ENCODE assay signal across 12 cellular contexts in the genomic region with DNA sequence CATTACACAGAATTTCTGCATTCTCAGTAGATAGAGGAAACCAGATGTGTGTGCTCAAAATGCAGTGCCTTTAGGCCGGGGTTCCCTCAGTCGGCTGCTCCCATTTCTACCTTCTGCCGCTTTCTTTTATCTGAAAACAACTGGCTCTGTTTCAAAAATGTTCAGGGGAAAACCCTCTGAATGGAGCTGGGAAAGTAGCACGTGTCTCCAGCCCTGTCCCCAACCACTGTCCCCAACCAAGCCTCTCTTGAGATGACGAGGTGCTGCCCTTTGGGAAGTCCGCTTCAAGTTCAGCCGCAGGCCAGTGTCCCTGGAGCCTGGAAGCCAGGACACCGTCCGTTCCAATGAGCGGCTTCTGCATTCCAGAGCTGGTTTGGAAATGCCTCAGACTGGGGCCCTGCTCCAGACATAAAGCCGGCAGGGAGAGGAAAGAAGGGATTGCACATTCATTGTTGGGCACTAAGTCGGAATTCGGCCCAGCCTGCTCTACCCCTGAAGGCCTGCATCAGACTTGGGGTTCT.
DNase-seq lines count a peak whose midpoint lies in the region; ATAC-seq and TF ChIP-seq lines count a peak whose summit lies in the region.
"Had no signal": no experiment of that assay in that cellular context is flagged by ENCODE, and none has a peak within 500 bp of the region (broad histone marks: within the 10 kb centered on the region; RNA-seq: fewer than 3 reads in every experiment).

No MANE protein-coding gene starts in this region.

- POLR2A ChIA-PET in AG04450 (lab: Yijun Ruan, JAX) = interaction anchor here (0.7 kb wide), 1 partner anchor 245 kb away, joined by 3 read pairs; no protein-coding TSS in a partner anchor

- peaks cover 46% of the 10 kb centered on the region for H3K4me1 Mint-ChIP-seq in osteocyte (ENCODE audit: unreplicated experiment)
- H3K4me1 Mint-ChIP-seq: CD4-positive, CD25-positive, alpha-beta regulatory T cell had no signal

- no peaks in the 10 kb centered on the region for H3K27me3 Mint-ChIP-seq in osteocyte (ENCODE audit: unreplicated experiment)
- H3K27me3 Mint-ChIP-seq: CD4-positive, CD25-positive, alpha-beta regulatory T cell had no signal

- H3K4me1 ChIP-seq in SJSA1 (replicated peaks) = peaks cover 32% of the 10 kb centered on the region

- H3K27me3 ChIP-seq in AG04450 (ENCODE audit: control insufficient read depth, insufficient read depth, low read length) (no peaks in the 10 kb centered on the region), SJSA1 (replicated peaks) (no peaks in the 10 kb centered on the region)

- H3K36me3 ChIP-seq in SJSA1 = peaks cover 11% of the 10 kb centered on the region

- CTCF ChIA-PET in AG04450 (lab: Charles Lee) = no interaction called here

- H3K9me3 ChIP-seq in AG04450 (ENCODE audit: control insufficient read depth, insufficient read depth, low read length) (peaks cover 8% of the 10 kb centered on the region; the same call in 1 of the 2 replicates), SJSA1 (replicated peaks) (no peaks in the 10 kb centered on the region)

- H3K9me3 Mint-ChIP-seq in osteocyte (ENCODE audit: unreplicated experiment) = no peaks in the 10 kb centered on the region
- H3K9me3 Mint-ChIP-seq: activated T-cell treated with anti-CD3 and anti-CD28 coated beads, Interleukin-2, amount 50 U/mL, for 72 hours had no signal

- TF ChIP-seq CTCF in AG04450 (IDR thresholded peaks at IDR 0.05; ENCODE audit: low read depth, low read length) (no peak), foreskin fibroblast (IDR thresholded peaks at IDR 0.05; ENCODE audit: low read depth, low read length) (no peak), osteocyte (IDR thresholded peaks at IDR 0.05) (no peak), GM20000 (IDR thresholded peaks at IDR 0.05; ENCODE audit: extremely low read depth, missing control alignments) (no peak)

- peak overlapping the region; percentile 82 for H3K27ac ChIP-seq in AG04450 (ENCODE audit: low read depth, low read length)
- H3K27ac ChIP-seq in SJSA1 = peak overlapping the region; percentile 62

- peak overlapping the region; percentile 57 for H3K27ac Mint-ChIP-seq in osteocyte (ENCODE audit: unreplicated experiment)
- H3K27ac Mint-ChIP-seq: activated T-cell treated with anti-CD3 and anti-CD28 coated beads, Interleukin-2, amount 50 U/mL, for 72 hours had no signal

- ATAC-seq in GM21447 (IDR thresholded peaks at IDR 0.05; ENCODE audit: unreplicated experiment) = no peak
- ATAC-seq in HG03469 (IDR thresholded peaks at IDR 0.05; ENCODE audit: unreplicated experiment) = no peak
- ATAC-seq: activated T-cell treated with anti-CD3 and anti-CD28 coated beads, Interleukin-2, amount 50 U/mL, for 72 hours; GM12878 had no signal

- no peak overlapping the region for H3K4me3 Mint-ChIP-seq in osteocyte (ENCODE audit: unreplicated experiment)
- H3K4me3 Mint-ChIP-seq: activated T-cell treated with anti-CD3 and anti-CD28 coated beads, Interleukin-2, amount 50 U/mL, for 72 hours; CD4-positive, CD25-positive, alpha-beta regulatory T cell had no signal

- H3K4me3 ChIP-seq in AG04450 (ENCODE audit: low read depth, low read length) (no peak overlapping the region), SJSA1 (no peak overlapping the region), foreskin fibroblast (ENCODE audit: low read depth in 1 of 2, low read length in 2 of 2) (peak overlapping the region; percentile 1)
- H3K4me3 ChIP-seq: GM12878 had no signal

- peak; percentile 41 for DNase-seq in AG04450 (ENCODE audit: low read depth, low spot score)
- DNase-seq in SJSA1 (ENCODE audit: low read depth in 1 of 2, low spot score in 2 of 2) = peak; percentile 81 to 88
- peak; percentile 87 to 93 for DNase-seq in foreskin fibroblast
- no peak for DNase-seq in osteocyte (ENCODE audit: extremely low spot score, unreplicated experiment)
- no peak for DNase-seq in GM20000 (ENCODE audit: low spot score)
- DNase-seq in H4 (ENCODE audit: low spot score) = no peak
- DNase-seq: activated T-cell treated with anti-CD3 and anti-CD28 coated beads, Interleukin-2, amount 50 U/mL, for 72 hours; CD4-positive, CD25-positive, alpha-beta regulatory T cell; stimulated activated naive CD4-positive, alpha-beta T cell had no signal

- peaks cover 3% of the 10 kb centered on the region for H3K36me3 Mint-ChIP-seq in osteocyte (ENCODE audit: unreplicated experiment)

Comparison
In these comparisons a context has a peak if more than half of its experiments do, and no peak if none do; other contexts are left out.
1. DNase-seq: peak in AG04450 (single experiment), SJSA1 (2 of 2) and foreskin fibroblast (2 of 2); none in osteocyte (single experiment), GM20000 (single experiment) and H4 (single experiment).
2. H3K4me3 ChIP-seq: peak in foreskin fibroblast (2 of 2); none in AG04450 (single experiment) and SJSA1 (single experiment).